In genomic region chr2:99201959-99202678, GRCh38 we compare ENCODE assay signal across 1 cellular context.
TF ChIP-seq lines count a peak whose summit lies in the region.

No MANE protein-coding gene starts in this region.

TF ChIP-seq in HCT116, 20 proteins besides CTCF, POLR2A, EP300 and RAD21:
- TF ChIP-seq SIN3A (IDR thresholded peaks at IDR 0.05; ENCODE audit: low read depth) (no peak), EZH2 (IDR thresholded peaks at IDR 0.05) (no peak), POLR2AphosphoS5 (IDR thresholded peaks at IDR 0.05; ENCODE audit: low read depth, low read length) (no peak), EZH2phosphoT487 (IDR thresholded peaks at IDR 0.05; ENCODE audit: borderline replicate concordance) (no peak), ZFX (IDR thresholded peaks at IDR 0.05) (no peak), REST (IDR thresholded peaks at IDR 0.05; ENCODE audit: low read depth) (no peak), CEBPB (IDR thresholded peaks at IDR 0.05; ENCODE audit: low read depth) (no peak), ZNF274 (IDR thresholded peaks at IDR 0.05; ENCODE audit: low read depth, low read length) (no peak), ELF1 (IDR thresholded peaks at IDR 0.05; ENCODE audit: borderline replicate concordance, low read depth) (no peak), EGR1 (IDR thresholded peaks at IDR 0.05; ENCODE audit: low read depth) (no peak), JUND (IDR thresholded peaks at IDR 0.05) (no peak), SP1 (IDR thresholded peaks at IDR 0.05; ENCODE audit: low read depth) (no peak), CBX3 (IDR thresholded peaks at IDR 0.05; ENCODE audit: low read depth) (no peak), MAX (IDR thresholded peaks at IDR 0.05) (no peak), FOSL1 (IDR thresholded peaks at IDR 0.05; ENCODE audit: low read depth) (no peak)
- TF ChIP-seq, protein P1, sequence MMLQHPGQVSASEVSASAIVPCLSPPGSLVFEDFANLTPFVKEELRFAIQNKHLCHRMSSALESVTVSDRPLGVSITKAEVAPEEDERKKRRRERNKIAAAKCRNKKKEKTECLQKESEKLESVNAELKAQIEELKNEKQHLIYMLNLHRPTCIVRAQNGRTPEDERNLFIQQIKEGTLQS (IDR thresholded peaks at IDR 0.05): no peak
